ENCODE assay signal across 1 cellular context in the genomic region with DNA sequence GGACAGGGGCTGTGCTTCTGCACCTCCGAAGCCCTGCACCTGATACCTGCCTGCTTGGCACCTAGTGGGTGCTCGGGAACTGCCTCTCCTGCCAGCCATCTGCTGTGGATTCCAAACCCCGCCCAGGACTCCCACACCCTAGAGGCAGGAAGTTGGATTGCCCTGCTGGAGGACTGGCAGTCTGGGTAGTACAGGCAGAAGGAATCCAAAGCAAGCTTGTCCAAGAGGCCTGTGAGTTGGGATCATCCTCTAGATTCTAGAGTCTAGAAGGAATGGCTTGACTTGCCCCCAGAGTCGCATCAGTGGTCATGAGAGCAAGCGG.
TF ChIP-seq lines count a peak whose summit lies in the region.

No MANE protein-coding gene starts in this region.

TF ChIP-seq in H1, 55 proteins besides CTCF, POLR2A, EP300 and RAD21 (continued from another document):
- TF ChIP-seq SIN3A (conservative IDR thresholded peaks at IDR 0.05 in 1 of 2, IDR thresholded peaks at IDR 0.05 in 1 of 2; ENCODE audit: low read depth in 1 of 2, low read length in 2 of 2) (no peak), ZNF274 (IDR thresholded peaks at IDR 0.05; ENCODE audit: borderline replicate concordance, extremely low read depth, low read length) (no peak), CBX8 (IDR thresholded peaks at IDR 0.05; ENCODE audit: borderline replicate concordance, low read depth, low read length) (no peak), FOSL1 (IDR thresholded peaks at IDR 0.05; ENCODE audit: insufficient read depth, low read depth, low read length) (no peak), PHF8 (conservative IDR thresholded peaks at IDR 0.05; ENCODE audit: low read depth, low read length) (no peak), EGR1 (IDR thresholded peaks at IDR 0.05; ENCODE audit: borderline replicate concordance, low read depth, low read length) (no peak), CREB1 (IDR thresholded peaks at IDR 0.05) (no peak), BCL11A (IDR thresholded peaks at IDR 0.05; ENCODE audit: low read depth in 2 of 2, low read length in 2 of 2) (no peak), CBX5 (IDR thresholded peaks at IDR 0.05; ENCODE audit: low read depth, low read length) (no peak), YY1 (IDR thresholded peaks at IDR 0.05; ENCODE audit: low read depth, low read length) (no peak), POLR2AphosphoS5 (IDR thresholded peaks at IDR 0.05; ENCODE audit: low read depth, low read length) (no peak)
